ENCODE assay signal across 19 cellular contexts in genomic region chr10:36465604-36466379, GRCh38.
"Had no signal": no experiment of that assay in that cellular context is flagged by ENCODE, and none has a peak within 500 bp of the region (broad histone marks: within the 10 kb centered on the region; RNA-seq: fewer than 3 reads in every experiment).

No MANE protein-coding gene starts in this region.

- DNase-seq: activated CD4-positive, alpha-beta T cell treated with anti-CD3 and anti-CD28 coated beads for 1 hour; activated gamma-delta T cell; adrenal gland; dermis blood vessel endothelial cell; effector memory CD4-positive, alpha-beta T cell; foreskin fibroblast; left colon; lower lobe of right lung; natural killer cell; pancreas; spleen; stimulated activated CD4-positive, alpha-beta T cell treated with anti-CD3 and anti-CD28 coated beads, Interleukin-4, amount 100 ng/mL, for 4 hours; T-helper 2 cell; testis had no signal

- H3K36me3 ChIP-seq: adrenal gland, cardiac muscle cell, lower lobe of right lung, pancreas, spleen had no signal

- FAIRE-seq: pancreas had no signal

- H3K4me1 ChIP-seq: adrenal gland, lower lobe of right lung, pancreas, spleen, testis had no signal

- H3K4me2 ChIP-seq: hepatocyte had no signal

- H2AFZ ChIP-seq: hepatocyte had no signal

- H3K27ac ChIP-seq: adrenal gland, cardiac muscle cell, hepatocyte, lower lobe of right lung, pancreas, spleen, testis, VCaP had no signal

- ATAC-seq: left colon; lower lobe of right lung; natural killer cell; pancreas; sciatic nerve; stimulated activated memory B cell treated with anti-CD40 and anti-IgM and Interleukin-4, amounts not matched to agents 10 μg/mL and 1 μg/mL and 100 μg/mL, for 72 hours had no signal

- H3K4me3 ChIP-seq: adrenal gland, cardiac muscle cell, hepatocyte, lower lobe of right lung, pancreas, spleen, testis had no signal

- H3K27me3 ChIP-seq: adrenal gland, cardiac muscle cell, hepatocyte, pancreas, spleen, testis had no signal

- H3K9me3 ChIP-seq: adrenal gland, lower lobe of right lung, pancreas, testis had no signal

- H3K79me2 ChIP-seq: hepatocyte had no signal
